In the genomic region with DNA sequence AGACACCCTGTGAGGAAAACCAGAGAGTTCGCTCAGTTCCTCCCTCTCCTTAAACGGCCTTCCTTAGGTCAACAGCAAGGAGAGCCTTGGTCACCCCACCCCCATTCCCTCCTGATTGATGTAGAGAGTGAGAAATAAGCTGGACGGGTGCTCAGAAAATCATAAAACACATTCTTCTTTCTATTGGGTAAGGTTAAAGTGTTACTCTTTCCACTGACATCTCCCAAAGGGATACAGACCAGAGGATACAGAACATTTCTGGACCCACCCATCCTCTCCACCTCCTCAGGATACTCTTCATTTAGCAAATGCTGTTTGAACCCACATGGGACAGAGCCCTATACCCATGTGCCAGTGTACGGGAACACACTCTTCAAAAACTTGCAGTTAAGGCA, we compare ENCODE assay signal across 28 cellular contexts. TPM values are rescaled to one million over a fixed set of nuclear protein-coding genes. Genes with fewer than 3 reads are reported as not detected.
A peak's percentile ranks its signal among the peaks of the same experiment; 100 is the strongest.
DNase-seq lines count a peak whose midpoint lies in the region; ATAC-seq, FAIRE-seq and TF ChIP-seq lines count a peak whose summit lies in the region.
"Had no signal": no experiment of that assay in that cellular context is flagged by ENCODE, and none has a peak within 500 bp of the region (broad histone marks: within the 10 kb centered on the region; RNA-seq: fewer than 3 reads in every experiment).

No MANE protein-coding gene starts in this region.

- peaks cover 1% of the 10 kb centered on the region for H3K9me3 Mint-ChIP-seq in activated naive CD8-positive, alpha-beta T cell treated with anti-CD3 and anti-CD28 coated beads, Interleukin-2, amount 10 ng/mL, durations not matched to agents 7 days and 5 days
- H3K9me3 Mint-ChIP-seq in naive thymus-derived CD8-positive, alpha-beta T cell = no peaks in the 10 kb centered on the region

- DNase-seq in HepG2 (ENCODE audit: low spot score) (no peak), right lobe of liver (no peak), HUDEP-2 (lab: John Stamatoyannopoulos, UW; ENCODE audit: unreplicated experiment in 76 of 76) (no peak)
- DNase-seq in activated naive CD8-positive, alpha-beta T cell treated with anti-CD3 and anti-CD28 coated beads, Interleukin-2, amount 10 ng/mL, durations not matched to agents 7 days and 5 days = no peak
- DNase-seq in naive thymus-derived CD8-positive, alpha-beta T cell = no peak
- DNase-seq: activated CD4-positive, alpha-beta memory T cell treated with anti-CD3 and anti-CD28 coated beads for 36 hours; DMS 273 treated with DMSO at 0.1 percent for 48 hours; gastrocnemius medialis; HCEC 1CT; NCI-H1694; NCI-H2171 treated with DMSO at 0.1 percent for 48 hours; occipital lobe; spleen; stimulated activated CD4-positive, alpha-beta T cell treated with anti-CD3 and anti-CD28 coated beads, Interleukin-4, amount 100 ng/mL, for 1 hour had no signal

- H3K4me3 ChIP-seq in HepG2 (replicated peaks in 1 of 3; ENCODE audit: insufficient read depth in 1 of 3, low read depth in 2 of 3, low read length in 3 of 3) = no peak overlapping the region
- H3K4me3 ChIP-seq in right lobe of liver = no peak overlapping the region
- H3K4me3 ChIP-seq: body of pancreas, gastrocnemius medialis, mucosa of descending colon, upper lobe of right lung had no signal

- peak overlapping the region; percentile 12 for H3K4me3 Mint-ChIP-seq in activated naive CD8-positive, alpha-beta T cell treated with anti-CD3 and anti-CD28 coated beads, Interleukin-2, amount 10 ng/mL, durations not matched to agents 7 days and 5 days
- H3K4me3 Mint-ChIP-seq in naive thymus-derived CD8-positive, alpha-beta T cell = peak overlapping the region; percentile 54 to 80 (median 68)
- H3K4me3 Mint-ChIP-seq: activated CD4-positive, alpha-beta memory T cell treated with anti-CD3 and anti-CD28 coated beads for 36 hours; T-helper 2 cell treated with Interferon-gamma antibody and Interleukin-4, amounts not matched to agents 5 μg/mL and 100 μg/mL, for 36 hours had no signal

- H3K9ac ChIP-seq in HepG2 (ENCODE audit: insufficient read depth, low read depth, low read length) = no peak overlapping the region
- H3K9ac ChIP-seq: KMS-11, SK-N-SH had no signal

- TF ChIP-seq EP300 in HepG2 (IDR thresholded peaks at IDR 0.05; ENCODE audit: low read depth in 2 of 2, low read length in 2 of 2) (no peak), HepG2 (CRISPR knock-in tag; IDR thresholded peaks at IDR 0.05; ENCODE audit: borderline replicate concordance) (no peak)

- no peak for TF ChIP-seq CTCF in HepG2 (CRISPR knock-in tag; IDR thresholded peaks at IDR 0.05)
- no peak for TF ChIP-seq CTCF in right lobe of liver (IDR thresholded peaks at IDR 0.05)

- intact Hi-C loops in HepG2 (cut with micrococcal nuclease; ENCODE audit: unreplicated experiment) = loop anchor here (1.0 kb wide), 1 partner anchor 150 kb away; no protein-coding TSS in a partner anchor
- intact Hi-C loops in right lobe of liver (cut with DNase I) = no loop called here

- no peak overlapping the region for H2AFZ ChIP-seq in HepG2 (ENCODE audit: low read length)

- H3K36me3 ChIP-seq in HepG2 (replicated peaks in 1 of 2; ENCODE audit: control insufficient read depth in 1 of 2, insufficient read depth in 2 of 2, low read length in 2 of 2) (no peaks in the 10 kb centered on the region), right lobe of liver (no peaks in the 10 kb centered on the region)
- H3K36me3 ChIP-seq: esophagus muscularis mucosa, gastrocnemius medialis, spleen, upper lobe of right lung had no signal

- H3K27ac ChIP-seq in HepG2 (ENCODE audit: extremely low read length, insufficient read depth, low read length) (no peak overlapping the region), right lobe of liver (no peak overlapping the region)
- H3K27ac ChIP-seq: body of pancreas, C4-2B, esophagus muscularis mucosa, gastrocnemius medialis, KMS-11, spleen, upper lobe of right lung, VCaP had no signal

- ATAC-seq in HepG2 = no peak; the same call in 2 of the 3 replicates
- no peak for ATAC-seq in right lobe of liver
- no peak for ATAC-seq in activated naive CD8-positive, alpha-beta T cell treated with anti-CD3 and anti-CD28 coated beads, Interleukin-2, amount 10 ng/mL, durations not matched to agents 7 days and 5 days (ENCODE audit: low read depth)
- ATAC-seq in naive thymus-derived CD8-positive, alpha-beta T cell = no peak
- no peak for ATAC-seq in GM18909 (IDR thresholded peaks at IDR 0.05; ENCODE audit: poor library complexity, unreplicated experiment)
- ATAC-seq in GM21390 (IDR thresholded peaks at IDR 0.05; ENCODE audit: unreplicated experiment) = no peak
- ATAC-seq: body of pancreas, gastrocnemius medialis had no signal

- TF ChIP-seq POLR2A in HepG2 (IDR thresholded peaks at IDR 0.05; ENCODE audit: insufficient read depth in 1 of 2, low read depth in 2 of 2, low read length in 2 of 2) (no peak), right lobe of liver (IDR thresholded peaks at IDR 0.05) (no peak)

- no peak overlapping the region for H3K27ac Mint-ChIP-seq in activated naive CD8-positive, alpha-beta T cell treated with anti-CD3 and anti-CD28 coated beads, Interleukin-2, amount 10 ng/mL, durations not matched to agents 7 days and 5 days
- peak overlapping the region in 4 of 10 donors; percentile 40 to 83 (median 76) for H3K27ac Mint-ChIP-seq in naive thymus-derived CD8-positive, alpha-beta T cell
- H3K27ac Mint-ChIP-seq: activated CD4-positive, alpha-beta memory T cell treated with anti-CD3 and anti-CD28 coated beads for 36 hours; T-helper 2 cell treated with Interferon-gamma antibody and Interleukin-4, amounts not matched to agents 5 μg/mL and 100 μg/mL, for 36 hours had no signal

- 39% methylated on average over 4 of the region's 4 CpGs for WGBS in HepG2 (ENCODE audit: low lambda C conversion rate)
- 31% methylated on average over 2 of the region's 4 CpGs for WGBS in right lobe of liver (ENCODE audit: insufficient coverage, low coverage, low lambda C conversion rate, missing lambda C conversion rate)

- FAIRE-seq in HepG2 (lab: Jason Lieb, UNC) = no peak
- FAIRE-seq: colon, GM18507, keratinocyte had no signal

- in situ Hi-C loops in HepG2 (cut with HindIII; ENCODE audit: extremely low pct_ligation_motif_present, low pct_unique_long_range_greater_than_20kb) = loop anchor here (10.0 kb wide), 1 partner anchor 150 kb away; no protein-coding TSS in a partner anchor

- H3K4me2 ChIP-seq in HepG2 (ENCODE audit: low read depth, low read length) = no peak overlapping the region
- H3K4me2 ChIP-seq: KMS-11, SK-N-SH had no signal

- H3K4me1 Mint-ChIP-seq in activated naive CD8-positive, alpha-beta T cell treated with anti-CD3 and anti-CD28 coated beads, Interleukin-2, amount 10 ng/mL, durations not matched to agents 7 days and 5 days = peaks cover 7% of the 10 kb centered on the region
- peaks cover 6 to 17% (median 14%) of the 10 kb centered on the region in 4 donors for H3K4me1 Mint-ChIP-seq in naive thymus-derived CD8-positive, alpha-beta T cell

- peaks cover 1 to 46% of the 10 kb centered on the region in 2 experiments; a peak in 4 of 5 replicates for H3K27me3 ChIP-seq in HepG2 (ENCODE audit: control insufficient read depth in 1 of 2, insufficient read depth in 2 of 2, low read length in 2 of 2)
- H3K27me3 ChIP-seq in right lobe of liver = peaks cover 0 to 5% of the 10 kb centered on the region in 2 donors

- H3K4me1 ChIP-seq in HepG2 (ENCODE audit: insufficient read depth, low read length) = no peaks in the 10 kb centered on the region
- H3K4me1 ChIP-seq in right lobe of liver = no peaks in the 10 kb centered on the region
- H3K4me1 ChIP-seq: gastrocnemius medialis had no signal

- no peaks in the 10 kb centered on the region for H4K20me1 ChIP-seq in HepG2 (ENCODE audit: insufficient read depth, low read length)

- POLR2A ChIA-PET in HepG2 (lab: Yijun Ruan, JAX) = no interaction called here
- POLR2A ChIA-PET in activated naive CD8-positive, alpha-beta T cell treated with anti-CD3 and anti-CD28 coated beads, Interleukin-2, amount 10 ng/mL, durations not matched to agents 7 days and 5 days (lab: Charles Lee) = interaction anchor here (0.9 kb wide), 1 partner anchor 8 kb away, joined by 3 read pairs; no protein-coding TSS in a partner anchor
- POLR2A ChIA-PET in naive thymus-derived CD8-positive, alpha-beta T cell (lab: Charles Lee) = interaction anchor here (1.1 to 1.5 kb wide), 2 partner anchors 82 to 102 kb away, joined by 3 to 4 read pairs; no protein-coding TSS in a partner anchor

- no TSS peak for BruUV-seq in HepG2 (replicated peaks; lab: Mats Ljungman, UMichigan)

- no peaks in the 10 kb centered on the region for H3K79me2 ChIP-seq in HepG2 (ENCODE audit: insufficient read depth, low read length)

- TF ChIP-seq RAD21 in HepG2 (CRISPR knock-in tag; IDR thresholded peaks at IDR 0.05) = no peak

- CTCF ChIA-PET in HepG2 (lab: Yijun Ruan, JAX; ENCODE audit: low intra/inter-chr PET ratio, low total read pairs) = interaction anchor here (0.9 to 1.3 kb wide), 2 partner anchors 151 to 165 kb away, joined by 4 to 9 read pairs; no protein-coding TSS in a partner anchor

- H3K9me3 ChIP-seq in HepG2 (ENCODE audit: low read length) (no peaks in the 10 kb centered on the region), right lobe of liver (no peaks in the 10 kb centered on the region)
- H3K9me3 ChIP-seq: body of pancreas, esophagus muscularis mucosa, gastrocnemius medialis, mucosa of descending colon, SK-N-SH, spleen, upper lobe of right lung had no signal

- H3K36me3 Mint-ChIP-seq in activated naive CD8-positive, alpha-beta T cell treated with anti-CD3 and anti-CD28 coated beads, Interleukin-2, amount 10 ng/mL, durations not matched to agents 7 days and 5 days = no peaks in the 10 kb centered on the region
- no peaks in the 10 kb centered on the region for H3K36me3 Mint-ChIP-seq in naive thymus-derived CD8-positive, alpha-beta T cell
- H3K36me3 Mint-ChIP-seq: activated CD4-positive, alpha-beta memory T cell treated with anti-CD3 and anti-CD28 coated beads for 36 hours had no signal

- H3K27me3 Mint-ChIP-seq in activated naive CD8-positive, alpha-beta T cell treated with anti-CD3 and anti-CD28 coated beads, Interleukin-2, amount 10 ng/mL, durations not matched to agents 7 days and 5 days = peaks cover 51% of the 10 kb centered on the region
- peaks cover 0 to 36% (median 21%) of the 10 kb centered on the region in 5 donors for H3K27me3 Mint-ChIP-seq in naive thymus-derived CD8-positive, alpha-beta T cell

RNA-seq across cellular contexts. Expression of a gene that starts 11.6 kb away (rescaled TPM):
- total RNA-seq in HepG2 (2016; rRNA removed; fragmentation: Illumina TruSeq; extraction: Trizol) (not detected in 2 replicates), right lobe of liver (not detected)
- not detected in 2 replicates for total RNA-seq in HepG2 (2016; cell fraction: cytosol; rRNA removed; fragmentation: Illumina TruSeq; extraction: Trizol; ENCODE audit: low read depth)
- not detected in 2 replicates for total RNA-seq in HepG2 (2016; cell fraction: insoluble cytoplasmic fraction; rRNA removed; fragmentation: Illumina TruSeq; extraction: Trizol)
- total RNA-seq in HepG2 (2016; cell fraction: membrane; rRNA removed; fragmentation: Illumina TruSeq; extraction: Trizol) = not detected in 2 replicates
- total RNA-seq in HepG2 (2016; cell fraction: nucleus; rRNA removed; fragmentation: Illumina TruSeq; extraction: Trizol) = not detected in 2 replicates
- polyA plus RNA-seq in HepG2 (2011; rRNA removed) = not detected in 2 replicates
- not detected in 2 replicates for polyA plus RNA-seq in HepG2 (2011; cell fraction: cytosol; rRNA removed)
- not detected in 2 replicates for polyA plus RNA-seq in HepG2 (2011; cell fraction: nucleus; rRNA removed)
- polyA plus RNA-seq in HepG2 (2012) = not detected in 2 replicates
- not detected in 2 replicates for polyA plus RNA-seq in HepG2 (2016; cell fraction: cytosol; fragmentation: Illumina TruSeq; extraction: Trizol; ENCODE audit: low read depth)
- polyA plus RNA-seq in HepG2 (2016; cell fraction: insoluble cytoplasmic fraction; fragmentation: Illumina TruSeq; extraction: Trizol; ENCODE audit: low read depth) = not detected in 2 replicates
- not detected in 2 replicates for polyA plus RNA-seq in HepG2 (2016; cell fraction: membrane; fragmentation: Illumina TruSeq; extraction: Trizol; ENCODE audit: low read depth)
- not detected in 2 replicates for polyA plus RNA-seq in HepG2 (2016; cell fraction: nucleus; fragmentation: Illumina TruSeq; extraction: Trizol; ENCODE audit: insufficient read depth, low read depth)
- polyA minus RNA-seq in HepG2 (2011; rRNA and poly(A)+ RNA removed; ENCODE audit: low replicate concordance) = not detected in 2 replicates
- not detected in 2 replicates for polyA minus RNA-seq in HepG2 (2011; cell fraction: cytosol; rRNA and poly(A)+ RNA removed)
- not detected in 2 replicates for polyA minus RNA-seq in HepG2 (2011; cell fraction: nucleus; rRNA and poly(A)+ RNA removed)
- not detected for total RNA-seq in activated naive CD8-positive, alpha-beta T cell treated with anti-CD3 and anti-CD28 coated beads, Interleukin-2, amount 10 ng/mL, durations not matched to agents 7 days and 5 days
- total RNA-seq in naive thymus-derived CD8-positive, alpha-beta T cell = not detected
- under 1 TPM in 1 of 3 donors, not detected in 2; 0.12 TPM for polyA plus RNA-seq in naive thymus-derived CD8-positive, alpha-beta T cell
- total RNA-seq: activated CD4-positive, alpha-beta memory T cell treated with anti-CD3 and anti-CD28 coated beads for 36 hours; body of pancreas; esophagus muscularis mucosa; gastrocnemius medialis; mucosa of descending colon; occipital lobe; spleen; upper lobe of right lung had no signal
- polyA plus RNA-seq: SK-N-SH had no signal

RNA-seq across cellular contexts. Expression of a gene that starts 34.7 kb away (rescaled TPM):
- total RNA-seq in HepG2 (2016; rRNA removed; fragmentation: Illumina TruSeq; extraction: Trizol) = not detected in 2 replicates
- not detected in 2 replicates for total RNA-seq in HepG2 (2016; cell fraction: cytosol; rRNA removed; fragmentation: Illumina TruSeq; extraction: Trizol; ENCODE audit: low read depth)
- total RNA-seq in HepG2 (2016; cell fraction: insoluble cytoplasmic fraction; rRNA removed; fragmentation: Illumina TruSeq; extraction: Trizol) = not detected in 2 replicates
- total RNA-seq in HepG2 (2016; cell fraction: membrane; rRNA removed; fragmentation: Illumina TruSeq; extraction: Trizol) = not detected in 2 replicates
- not detected in 2 replicates for total RNA-seq in HepG2 (2016; cell fraction: nucleus; rRNA removed; fragmentation: Illumina TruSeq; extraction: Trizol)
- not detected in 2 replicates for polyA plus RNA-seq in HepG2 (2011; rRNA removed)
- not detected in 2 replicates for polyA plus RNA-seq in HepG2 (2011; cell fraction: cytosol; rRNA removed)
- polyA plus RNA-seq in HepG2 (2011; cell fraction: nucleus; rRNA removed) = not detected in 2 replicates
- not detected in 2 replicates for polyA plus RNA-seq in HepG2 (2012)
- polyA plus RNA-seq in HepG2 (2016; cell fraction: cytosol; fragmentation: Illumina TruSeq; extraction: Trizol; ENCODE audit: low read depth) = not detected in 2 replicates
- polyA plus RNA-seq in HepG2 (2016; cell fraction: insoluble cytoplasmic fraction; fragmentation: Illumina TruSeq; extraction: Trizol; ENCODE audit: low read depth) = not detected in 2 replicates
- not detected in 2 replicates for polyA plus RNA-seq in HepG2 (2016; cell fraction: membrane; fragmentation: Illumina TruSeq; extraction: Trizol; ENCODE audit: low read depth)
- not detected in 2 replicates for polyA plus RNA-seq in HepG2 (2016; cell fraction: nucleus; fragmentation: Illumina TruSeq; extraction: Trizol; ENCODE audit: insufficient read depth, low read depth)
- not detected in 2 replicates for polyA minus RNA-seq in HepG2 (2011; rRNA and poly(A)+ RNA removed; ENCODE audit: low replicate concordance)
- not detected in 2 replicates for polyA minus RNA-seq in HepG2 (2011; cell fraction: cytosol; rRNA and poly(A)+ RNA removed)
- polyA minus RNA-seq in HepG2 (2011; cell fraction: nucleus; rRNA and poly(A)+ RNA removed) = not detected in 2 replicates
- total RNA-seq in right lobe of liver = not detected
- total RNA-seq in activated naive CD8-positive, alpha-beta T cell treated with anti-CD3 and anti-CD28 coated beads, Interleukin-2, amount 10 ng/mL, durations not matched to agents 7 days and 5 days = not detected
- not detected for total RNA-seq in naive thymus-derived CD8-positive, alpha-beta T cell
- under 1 TPM in 1 of 3 donors, not detected in 2; 0.31 TPM for polyA plus RNA-seq in naive thymus-derived CD8-positive, alpha-beta T cell
- total RNA-seq: activated CD4-positive, alpha-beta memory T cell treated with anti-CD3 and anti-CD28 coated beads for 36 hours; body of pancreas; esophagus muscularis mucosa; gastrocnemius medialis had no signal
- polyA plus RNA-seq: SK-N-SH had no signal
